Comparison of ENCODE assay signal across 9 cellular contexts in the genomic region with DNA sequence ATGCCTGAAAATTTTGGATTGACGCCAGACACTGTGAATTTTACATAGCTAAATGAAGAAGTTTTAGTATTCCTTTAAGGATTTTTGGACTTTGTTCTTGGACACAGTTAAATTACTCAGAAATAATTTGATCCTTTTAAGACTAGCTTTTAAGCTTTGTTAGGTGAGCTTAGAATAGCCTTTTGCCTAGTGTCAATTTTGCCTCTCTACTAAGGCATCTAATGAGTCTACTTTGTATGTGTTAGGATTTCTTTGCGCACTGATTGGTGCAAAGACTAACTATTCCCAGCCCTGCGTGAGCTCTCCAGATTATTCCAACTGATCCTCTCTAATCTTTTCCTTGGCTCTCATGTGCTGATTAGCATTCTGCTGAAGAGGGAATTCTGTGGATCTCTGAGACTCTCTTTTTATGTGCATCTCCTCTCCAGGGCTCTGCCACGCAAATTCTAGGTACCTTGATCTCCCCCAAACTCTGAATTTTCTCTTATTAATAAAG.
"Had no signal": no experiment of that assay in that cellular context is flagged by ENCODE, and none has a peak within 500 bp of the region (broad histone marks: within the 10 kb centered on the region; RNA-seq: fewer than 3 reads in every experiment).

No MANE protein-coding gene starts in this region.

- H3K27ac ChIP-seq: GM23248, HL-60 had no signal

- H3K9ac ChIP-seq: GM23248 had no signal

- FAIRE-seq: HepG2 had no signal

- H3K4me3 ChIP-seq: GM23248, HAP-1 had no signal

- H3K36me3 ChIP-seq: HAP-1 had no signal

- H2AFZ ChIP-seq: GM23248 had no signal

- H3K27ac Mint-ChIP-seq: HFFc6, IgD-negative memory B cell had no signal

- H3K4me1 ChIP-seq: HAP-1 had no signal

- H3K4me3 Mint-ChIP-seq: HFFc6, IgD-negative memory B cell had no signal

- H3K27me3 Mint-ChIP-seq: IgD-negative memory B cell had no signal

- H3K4me1 Mint-ChIP-seq: IgD-negative memory B cell had no signal

- H3K36me3 Mint-ChIP-seq: IgD-negative memory B cell had no signal

- DNase-seq: GM23248, H7, HFFc6, KBM-7 had no signal

- ATAC-seq: HCT116, HepG2 had no signal

- H3K9me3 ChIP-seq: HAP-1 had no signal
